In genomic region chr6:127855542-127856159, GRCh38 we compare ENCODE assay signal across 8 cellular contexts. TPM values are rescaled to one million over a fixed set of nuclear protein-coding genes. Genes with fewer than 3 reads are reported as not detected.
DNase-seq lines count a peak whose midpoint lies in the region; ATAC-seq, FAIRE-seq and TF ChIP-seq lines count a peak whose summit lies in the region.
"Had no signal": no experiment of that assay in that cellular context is flagged by ENCODE, and none has a peak within 500 bp of the region (broad histone marks: within the 10 kb centered on the region; RNA-seq: fewer than 3 reads in every experiment).

No MANE protein-coding gene starts in this region.

- H3K27me3 ChIP-seq in Panc1 (ENCODE audit: control insufficient read depth, insufficient read depth, low read length), result no peaks in the 10 kb centered on the region
- H3K27me3 ChIP-seq in GM12878 (replicated peaks in 1 of 2; ENCODE audit: control insufficient read depth in 2 of 2, insufficient read depth in 2 of 2, low read length in 1 of 2), result no peaks in the 10 kb centered on the region

- no peaks in the 10 kb centered on the region for H3K36me3 ChIP-seq in Panc1 (ENCODE audit: control insufficient read depth, insufficient read depth, low read length)
- H3K36me3 ChIP-seq in GM12878 (ENCODE audit: control insufficient read depth in 2 of 2, insufficient read depth in 2 of 2, low read length in 1 of 2), result no peaks in the 10 kb centered on the region

- no peak overlapping the region for H3K4me2 ChIP-seq in GM12878 (ENCODE audit: control insufficient read depth, insufficient read depth)

- no peaks in the 10 kb centered on the region for H4K20me1 ChIP-seq in GM12878 (ENCODE audit: control insufficient read depth, insufficient read depth)

- H3K9me3 ChIP-seq in Panc1 (ENCODE audit: control insufficient read depth, insufficient read depth, low read depth, low read length) (no peaks in the 10 kb centered on the region), GM12878 (replicated peaks; ENCODE audit: control insufficient read depth, insufficient read depth, low read length) (no peaks in the 10 kb centered on the region)

- CTCF ChIA-PET in Panc1 (lab: Charles Lee), result interaction anchor here (0.5 to 1.2 kb wide), 7 partner anchors 18 to 884 kb away, joined by 3 to 6 read pairs (median 4); no protein-coding TSS in a partner anchor
- CTCF ChIA-PET in GM12878 (lab: Yijun Ruan, JAX), result interaction anchor here (0.7 to 3.3 kb wide), 38 partner anchors 9 to 1517 kb away, joined by 3 to 25 read pairs (median 4); no protein-coding TSS in a partner anchor

- TF ChIP-seq RAD21 in GM12878 (IDR thresholded peaks at IDR 0.05; ENCODE audit: insufficient read depth, low read depth, low read length), result peak; percentile 48

- no peak overlapping the region for H3K27ac ChIP-seq in Panc1 (ENCODE audit: low read length)
- no peak overlapping the region for H3K27ac ChIP-seq in GM12878 (ENCODE audit: control insufficient read depth, insufficient read depth)

- RAD21 ChIA-PET in GM12878 (lab: Charles Lee; ENCODE audit: unreplicated experiment), result interaction anchor here (0.6 to 2.9 kb wide), 19 partner anchors 10 to 1396 kb away, joined by 3 to 41 read pairs (median 4); partner anchors contain the start of gene PTPRK

- H3K79me2 ChIP-seq in GM12878 (ENCODE audit: control insufficient read depth, insufficient read depth, low read length), result no peaks in the 10 kb centered on the region

- no TSS peak for BruUV-seq in Panc1 (replicated peaks; lab: Mats Ljungman, UMichigan)
- no TSS peak for BruUV-seq in GM12878 (replicated peaks; lab: Mats Ljungman, UMichigan)

- intact Hi-C loops in Panc1 (cut with micrococcal nuclease; ENCODE audit: unreplicated experiment), result loop anchor here (5.0 to 10.0 kb wide), 2 partner anchors 659 to 872 kb away; no protein-coding TSS in a partner anchor
- intact Hi-C loops in GM12878 (cut with micrococcal nuclease; ENCODE audit: unreplicated experiment), result loop anchor here (1.0 to 10.0 kb wide), 5 partner anchors 97 to 875 kb away; no protein-coding TSS in a partner anchor

- FAIRE-seq in GM12878 (lab: Jason Lieb, UNC), result no peak

- TF ChIP-seq CTCF in Panc1 (IDR thresholded peaks at IDR 0.05), result peak; percentile 62; the same call in 1 of the 2 replicates
- TF ChIP-seq CTCF in GM12878 (IDR thresholded peaks at IDR 0.05 in 2 of 3, conservative IDR thresholded peaks at IDR 0.05 in 1 of 3; ENCODE audit: control insufficient read depth in 2 of 3, extremely low read depth in 1 of 3, insufficient read depth in 1 of 3, low read depth in 3 of 3, low read length in 3 of 3), result peak; percentile 29 to 49 (median 35); a peak in 4 of 6 replicates

- SMC1A ChIA-PET in GM12878 (lab: Charles Lee; ENCODE audit: uncharacterized antibody, unreplicated experiment), result interaction anchor here (0.5 to 3.0 kb wide), 34 partner anchors 8 to 875 kb away, joined by 3 to 24 read pairs (median 4); no protein-coding TSS in a partner anchor

- no peak overlapping the region for H3K4me3 ChIP-seq in Panc1 (ENCODE audit: low read depth in 2 of 2, low read length in 2 of 2)
- H3K4me3 ChIP-seq in GM12878, result no peak overlapping the region

- WGBS in GM12878 (ENCODE audit: insufficient coverage, insufficient replicate concordance, low lambda C conversion rate, missing lambda C conversion rate), result 1% methylated on average over 4 of the region's 4 CpGs

- DNase-seq in Panc1 (ENCODE audit: low read depth, low spot score) (peak; percentile 35), GM12878 (ENCODE audit: low read depth, low spot score) (no peak), midbrain (lab: John Stamatoyannopoulos, UW) (peak; percentile 75), NCI-H187 (lab: John Stamatoyannopoulos, UW) (no peak), COR-L47 (lab: John Stamatoyannopoulos, UW) (no peak)
- DNase-seq: activated B cell treated with CpG ODN at 0.5 μM for 24 hours had no signal

- in situ Hi-C loops in Panc1 (cut with HindIII; ENCODE audit: low pct_unique_long_range_greater_than_20kb, low sequenced_read_pairs) (no loop called here), GM12878 (cut with MboI) (no loop called here)

- H3K4me1 ChIP-seq in Panc1 (ENCODE audit: control insufficient read depth, insufficient read depth, low read length) (no peaks in the 10 kb centered on the region), GM12878 (ENCODE audit: control insufficient read depth, insufficient read depth, low read length) (no peaks in the 10 kb centered on the region)

- H2AFZ ChIP-seq in GM12878 (ENCODE audit: control insufficient read depth, low read depth, low read length), result no peak overlapping the region

- POLR2A ChIA-PET in Panc1 (lab: Charles Lee), result no interaction called here
- POLR2A ChIA-PET in GM12878 (lab: Charles Lee), result no interaction called here

- H3K9ac ChIP-seq in GM12878 (ENCODE audit: control insufficient read depth, insufficient read depth, low read length), result no peak overlapping the region

- ATAC-seq in GM18909 (IDR thresholded peaks at IDR 0.05; ENCODE audit: poor library complexity, unreplicated experiment) (peak; percentile 65), Panc1 (0 out of 2 replicates have a peak, but pooled peaks have one; percentile 60), GM12878 (peak; percentile 82), HG02970 (IDR thresholded peaks at IDR 0.05; ENCODE audit: low FRiP score, unreplicated experiment) (no peak)

- TF ChIP-seq POLR2A in GM12878 (IDR thresholded peaks at IDR 0.05; ENCODE audit: low read depth, low read length), result no peak

- TF ChIP-seq EP300 in GM12878 (IDR thresholded peaks at IDR 0.05; ENCODE audit: borderline replicate concordance in 1 of 2, control insufficient read depth in 1 of 2, low read depth in 2 of 2, low read length in 2 of 2), result no peak

TF ChIP-seq in GM12878, 131 proteins besides CTCF, POLR2A, EP300 and RAD21:
- peak; percentile 40; the same call in 1 of the 2 replicates for TF ChIP-seq SMC3 (IDR thresholded peaks at IDR 0.05; ENCODE audit: borderline replicate concordance, low read length)
- TF ChIP-seq FOXK2 (IDR thresholded peaks at IDR 0.05), result no peak

RNA-seq across cellular contexts. Expression of gene THEMIS, which starts 45.2 kb away (rescaled TPM):
- total RNA-seq in Panc1 (2021; ENCODE audit: unreplicated experiment) (0.05 TPM), GM12878 (2014; rRNA removed) (not detected in 2 replicates), GM12878 (2014; rRNA removed; fragmentation: Illumina TruSeq; extraction: Trizol) (0.05 TPM in 1 of 2 replicates, not detected in the other), GM12878 (2021) (0.08 TPM in 1 of 2 replicates, not detected in the other)
- not detected for polyA plus RNA-seq in Panc1 (2012; ENCODE audit: insufficient read length)
- total RNA-seq in GM12878 (2013; cell fraction: nucleolus; rRNA removed), result not detected in 2 replicates
- polyA plus RNA-seq in GM12878 (2011; ENCODE audit: low read depth), result not detected
- polyA plus RNA-seq in GM12878 (2011; rRNA removed) (1.5 and 2.7 TPM in 2 replicates), GM12878 (2014; fragmentation: Illumina TruSeq; extraction: Trizol) (not detected in 2 replicates), GM12878 (2014; fragmentation: Nextera tagmentation; extraction: Ambion mirVana) (under 1 TPM in 1 of 2 experiments, not detected in 1; 0.06 TPM), GM12878 (2014; rRNA removed) (not detected in 2 replicates), GM12878 (2016; fragmentation: Nextera tagmentation; extraction: Ambion mirVana) (under 1 TPM in 1 of 2 experiments, not detected in 1; 0.08 TPM)
- 0.48 and 0.85 TPM in 2 replicates for polyA plus RNA-seq in GM12878 (2011; cell fraction: cytosol; rRNA removed)
- 1.1 and 1.2 TPM in 2 replicates for polyA plus RNA-seq in GM12878 (2011; cell fraction: nucleus; rRNA removed)
- polyA plus RNA-seq in GM12878 (2012), result 0.05 and 0.07 TPM in 2 replicates
- polyA minus RNA-seq in GM12878 (2011; rRNA and poly(A)+ RNA removed), result 1.9 TPM in 2 replicates
- 0.80 and 2.7 TPM in 2 replicates for polyA minus RNA-seq in GM12878 (2011; cell fraction: cytosol; rRNA and poly(A)+ RNA removed)
- polyA minus RNA-seq in GM12878 (2011; cell fraction: nucleus; rRNA and poly(A)+ RNA removed), result 4.6 and 5.2 TPM in 2 replicates
- total RNA-seq: activated B cell treated with CpG ODN at 0.5 μM for 24 hours had no signal

Comparison
In these comparisons a context has a peak if more than half of its experiments do, and no peak if none do; other contexts are left out.
1. DNase-seq: peak in Panc1 (single experiment) and midbrain (single experiment); none in GM12878 (single experiment), NCI-H187 (0 of 2) and COR-L47 (single experiment).